1 cellular context compared by ENCODE assay signal in the genomic region with DNA sequence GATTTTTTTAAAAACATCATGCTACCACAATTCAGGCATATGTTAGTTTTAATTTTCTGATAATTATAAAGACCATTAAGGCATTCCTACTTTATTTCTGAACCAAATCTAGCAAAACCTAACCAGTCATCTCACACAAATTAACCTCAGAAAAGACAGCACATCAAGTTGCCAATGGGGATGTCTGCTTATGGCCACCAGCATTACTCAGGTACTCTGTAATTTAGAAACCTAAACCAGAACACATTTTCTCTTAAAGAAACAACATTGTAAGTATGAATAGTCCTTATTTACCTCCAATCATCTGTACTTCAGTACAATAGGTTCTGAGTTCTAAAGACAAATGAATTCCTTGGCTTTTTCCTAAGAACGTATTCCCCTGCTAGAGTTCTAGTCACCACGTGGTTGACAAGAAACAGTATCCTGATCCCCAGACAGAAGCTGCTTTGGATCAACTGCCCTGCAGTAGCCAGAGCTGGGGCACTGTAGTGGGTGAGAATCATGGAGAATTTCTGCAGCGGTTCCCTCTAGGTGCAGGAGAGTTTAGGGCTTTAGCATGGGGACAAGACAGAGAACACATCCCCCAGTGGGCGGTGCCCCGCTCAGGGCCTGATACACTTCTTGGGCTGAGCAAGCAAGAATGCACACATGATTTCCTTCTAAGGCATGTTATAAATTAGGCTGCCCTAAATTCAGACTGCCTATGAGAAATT.
TF ChIP-seq lines count a peak whose summit lies in the region.

No MANE protein-coding gene starts in this region.

TF ChIP-seq in IMR-90, 13 proteins besides CTCF, POLR2A, EP300 and RAD21:
- TF ChIP-seq SMC3 (IDR thresholded peaks at IDR 0.05; ENCODE audit: low read depth, low read length) (no peak), BHLHE40 (IDR thresholded peaks at IDR 0.05; ENCODE audit: low read depth, low read length) (no peak), CHD1 (IDR thresholded peaks at IDR 0.05; ENCODE audit: low read depth, low read length) (no peak), MXI1 (IDR thresholded peaks at IDR 0.05; ENCODE audit: borderline replicate concordance, low read depth, low read length) (no peak), RCOR1 (IDR thresholded peaks at IDR 0.05; ENCODE audit: insufficient replicate concordance, low read length) (no peak), FOS (IDR thresholded peaks at IDR 0.05; ENCODE audit: low read depth, low read length) (no peak), NFE2L2 (IDR thresholded peaks at IDR 0.05; ENCODE audit: low read depth, low read length) (no peak), MAFK (IDR thresholded peaks at IDR 0.05; ENCODE audit: low read depth, low read length) (no peak), RFX5 (IDR thresholded peaks at IDR 0.05; ENCODE audit: low read depth, low read length) (no peak)
- TF ChIP-seq, protein P1, sequence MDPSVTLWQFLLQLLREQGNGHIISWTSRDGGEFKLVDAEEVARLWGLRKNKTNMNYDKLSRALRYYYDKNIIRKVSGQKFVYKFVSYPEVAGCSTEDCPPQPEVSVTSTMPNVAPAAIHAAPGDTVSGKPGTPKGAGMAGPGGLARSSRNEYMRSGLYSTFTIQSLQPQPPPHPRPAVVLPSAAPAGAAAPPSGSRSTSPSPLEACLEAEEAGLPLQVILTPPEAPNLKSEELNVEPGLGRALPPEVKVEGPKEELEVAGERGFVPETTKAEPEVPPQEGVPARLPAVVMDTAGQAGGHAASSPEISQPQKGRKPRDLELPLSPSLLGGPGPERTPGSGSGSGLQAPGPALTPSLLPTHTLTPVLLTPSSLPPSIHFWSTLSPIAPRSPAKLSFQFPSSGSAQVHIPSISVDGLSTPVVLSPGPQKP (IDR thresholded peaks at IDR 0.05; ENCODE audit: borderline replicate concordance, low read depth, low read length) = no peak
